8 cellular contexts compared by ENCODE assay signal in genomic region chr6:158808918-158809678, GRCh38.
DNase-seq lines count a peak whose midpoint lies in the region; ATAC-seq and TF ChIP-seq lines count a peak whose summit lies in the region.

No MANE protein-coding gene starts in this region.

- H3K9me3 Mint-ChIP-seq in stimulated activated effector memory CD8-positive, alpha-beta T cell treated with anti-CD3 and anti-CD28 coated beads, Interleukin-12 subunit alpha, Interleukin-12 subunit beta, amount 100 ng/mL, for 72 hours: no peaks in the 10 kb centered on the region

- peak overlapping the region; percentile 39 for H3K4me3 Mint-ChIP-seq in stimulated activated effector memory CD8-positive, alpha-beta T cell treated with anti-CD3 and anti-CD28 coated beads, Interleukin-12 subunit alpha, Interleukin-12 subunit beta, amount 100 ng/mL, for 72 hours

- peaks cover 92% of the 10 kb centered on the region for H3K4me1 Mint-ChIP-seq in stimulated activated effector memory CD8-positive, alpha-beta T cell treated with anti-CD3 and anti-CD28 coated beads, Interleukin-12 subunit alpha, Interleukin-12 subunit beta, amount 100 ng/mL, for 72 hours

- no peak for TF ChIP-seq CTCF in GM06990 (IDR thresholded peaks at IDR 0.05; ENCODE audit: insufficient read depth, low read length, poor library complexity, severe bottlenecking)

- ATAC-seq in GM21381 (IDR thresholded peaks at IDR 0.05; ENCODE audit: unreplicated experiment): peak; percentile 57
- peak; percentile 49 for ATAC-seq in HG03469 (IDR thresholded peaks at IDR 0.05; ENCODE audit: unreplicated experiment)
- ATAC-seq in stimulated activated effector memory CD8-positive, alpha-beta T cell treated with anti-CD3 and anti-CD28 coated beads, Interleukin-12 subunit alpha, Interleukin-12 subunit beta, amount 100 ng/mL, for 72 hours: peak; percentile 87

- H3K36me3 Mint-ChIP-seq in stimulated activated effector memory CD8-positive, alpha-beta T cell treated with anti-CD3 and anti-CD28 coated beads, Interleukin-12 subunit alpha, Interleukin-12 subunit beta, amount 100 ng/mL, for 72 hours: peaks cover 95% of the 10 kb centered on the region

- H3K27me3 ChIP-seq in GM06990 (replicated peaks; ENCODE audit: control insufficient read depth, insufficient read depth, low read length): no peaks in the 10 kb centered on the region

- H3K4me3 ChIP-seq in GM06990 (replicated peaks; ENCODE audit: low read depth, low read length): no peak overlapping the region

- DNase-seq in GM06990 (ENCODE audit: extremely low read depth, insufficient read length) (peak; percentile 62), amniotic epithelial cell (ENCODE audit: low read depth) (peak; percentile 61), NCI-H526 (lab: John Stamatoyannopoulos, UW) (no peak), SW 1271 (lab: John Stamatoyannopoulos, UW) (no peak)
- no peak for DNase-seq in stimulated activated effector memory CD8-positive, alpha-beta T cell treated with anti-CD3 and anti-CD28 coated beads, Interleukin-12 subunit alpha, Interleukin-12 subunit beta, amount 100 ng/mL, for 72 hours (ENCODE audit: low spot score in 2 of 2)
- no peak for DNase-seq in stimulated activated CD4-positive, alpha-beta T cell treated with anti-CD3 and anti-CD28 coated beads, Interleukin-4, amount 100 ng/mL, for 24 hours

- H3K36me3 ChIP-seq in GM06990 (ENCODE audit: control insufficient read depth, insufficient read depth, low read length): peaks cover 9% of the 10 kb centered on the region

- peak overlapping the region; percentile 69 for H3K27ac Mint-ChIP-seq in stimulated activated effector memory CD8-positive, alpha-beta T cell treated with anti-CD3 and anti-CD28 coated beads, Interleukin-12 subunit alpha, Interleukin-12 subunit beta, amount 100 ng/mL, for 72 hours

Comparison
In these comparisons a context has a peak if more than half of its experiments do, and no peak if none do; other contexts are left out.
1. DNase-seq: peak in GM06990 (single experiment) and amniotic epithelial cell (single experiment); none in stimulated activated effector memory CD8-positive, alpha-beta T cell treated with anti-CD3 and anti-CD28 coated beads, Interleukin-12 subunit alpha, Interleukin-12 subunit beta, amount 100 ng/mL, for 72 hours (0 of 2), stimulated activated CD4-positive, alpha-beta T cell treated with anti-CD3 and anti-CD28 coated beads, Interleukin-4, amount 100 ng/mL, for 24 hours (single experiment), NCI-H526 (0 of 2) and SW 1271 (0 of 2).
2. Peak in every context shown above with its lines, with median percentiles within 50 percentile points of each other: ATAC-seq.